ENCODE assay signal across 1 cellular context in genomic region chr2:64524604-64525322, GRCh38.
TF ChIP-seq lines count a peak whose summit lies in the region.

No MANE protein-coding gene starts in this region.

TF ChIP-seq in IMR-90, 13 proteins besides CTCF, POLR2A, EP300 and RAD21:
- no peak for TF ChIP-seq RCOR1 (IDR thresholded peaks at IDR 0.05; ENCODE audit: insufficient replicate concordance, low read length)
- 0 out of 2 replicates have a peak, but pooled peaks have one; percentile 3 for TF ChIP-seq MXI1 (IDR thresholded peaks at IDR 0.05; ENCODE audit: borderline replicate concordance, low read depth, low read length)
- TF ChIP-seq CHD1 (IDR thresholded peaks at IDR 0.05; ENCODE audit: low read depth, low read length): peak; percentile 34; the same call in 1 of the 2 replicates
